11 cellular contexts compared by ENCODE assay signal in genomic region chr16:81553814-81554675, GRCh38.
DNase-seq lines count a peak whose midpoint lies in the region; ATAC-seq and TF ChIP-seq lines count a peak whose summit lies in the region.
"Had no signal": no experiment of that assay in that cellular context is flagged by ENCODE, and none has a peak within 500 bp of the region (broad histone marks: within the 10 kb centered on the region; RNA-seq: fewer than 3 reads in every experiment).

No MANE protein-coding gene starts in this region.

- no peak overlapping the region for H2AFZ ChIP-seq in neural progenitor cell (replicated peaks)

- H3K4me1 Mint-ChIP-seq in CD4-positive, CD25-positive, alpha-beta regulatory T cell: peaks cover 0 to 50% (median 15%) of the 10 kb centered on the region in 4 donors
- H3K4me1 Mint-ChIP-seq in neural progenitor cell: peaks cover 26% of the 10 kb centered on the region

- H3K9ac ChIP-seq in endocrine pancreas (ENCODE audit: control insufficient read depth, insufficient read depth, low read length) (no peak overlapping the region), neural progenitor cell (no peak overlapping the region)

- no peak overlapping the region for H3K27ac ChIP-seq in CD4-positive, CD25-positive, alpha-beta regulatory T cell (ENCODE audit: insufficient read depth, low read length, poor library complexity, severe bottlenecking)
- H3K27ac ChIP-seq in neural progenitor cell: peak overlapping the region; percentile 76

- H3K9me3 Mint-ChIP-seq in CD4-positive, CD25-positive, alpha-beta regulatory T cell: no peaks in the 10 kb centered on the region
- peaks cover 16% of the 10 kb centered on the region for H3K9me3 Mint-ChIP-seq in neural progenitor cell
- H3K9me3 Mint-ChIP-seq: CD4-positive, alpha-beta memory T cell had no signal

- peak; percentile 49 to 64 for ATAC-seq in CD4-positive, CD25-positive, alpha-beta regulatory T cell (ENCODE audit: low read depth in 2 of 2)

- peaks cover 72% of the 10 kb centered on the region for H4K20me1 ChIP-seq in neural progenitor cell (ENCODE audit: low read depth)

- H3K36me3 Mint-ChIP-seq in CD4-positive, CD25-positive, alpha-beta regulatory T cell: peaks cover 19% of the 10 kb centered on the region
- H3K36me3 Mint-ChIP-seq in neural progenitor cell: peaks cover 11% of the 10 kb centered on the region

- DNase-seq in CD4-positive, CD25-positive, alpha-beta regulatory T cell: peak in 1 of 3 donors; percentile 58
- DNase-seq in NCI-H345 (lab: John Stamatoyannopoulos, UW): peak; percentile 21
- DNase-seq in neural progenitor cell (ENCODE audit: low spot score): no peak
- DNase-seq in NCI-H524 treated with DMSO at 0.1 percent for 48 hours (lab: John Stamatoyannopoulos, UW): no peak
- DNase-seq in activated CD4-positive, alpha-beta T cell treated with anti-CD3 and anti-CD28 coated beads, Interleukin-2, amount 50 U/mL, for 1 hour: no peak
- no peak for DNase-seq in NK-92 treated with Interleukin-12 subunit alpha and Interleukin-12 subunit beta, amount 100 ng/mL, for 24 hours (lab: John Stamatoyannopoulos, UW)
- no peak for DNase-seq in stimulated activated naive CD4-positive, alpha-beta T cell treated with Interleukin-2 at 50 U/mL for 16 hours (lab: John Stamatoyannopoulos, UW)
- DNase-seq: CD4-positive, alpha-beta memory T cell; cerebellar nuclear complex; occipital lobe had no signal

- H3F3A ChIP-seq in neural progenitor cell (ENCODE audit: low read depth): peaks cover 5% of the 10 kb centered on the region

- H3K27me3 ChIP-seq in CD4-positive, CD25-positive, alpha-beta regulatory T cell (ENCODE audit: control insufficient read depth, insufficient read depth, low read length): no peaks in the 10 kb centered on the region
- no peaks in the 10 kb centered on the region for H3K27me3 ChIP-seq in endocrine pancreas (ENCODE audit: control insufficient read depth, insufficient read depth, low read length)
- no peaks in the 10 kb centered on the region for H3K27me3 ChIP-seq in neural progenitor cell

- H3K4me2 ChIP-seq in neural progenitor cell: no peak overlapping the region

- no peak overlapping the region for H3K4me3 ChIP-seq in CD4-positive, CD25-positive, alpha-beta regulatory T cell (ENCODE audit: low read depth, low read length)
- peak overlapping the region; percentile 19 for H3K4me3 ChIP-seq in endocrine pancreas (ENCODE audit: control insufficient read depth, insufficient read depth, low read length)
- no peak overlapping the region for H3K4me3 ChIP-seq in neural progenitor cell

- peaks cover 63% of the 10 kb centered on the region for H3K79me2 ChIP-seq in neural progenitor cell (ENCODE audit: low read depth)

- no peak for TF ChIP-seq CTCF in neural progenitor cell (IDR thresholded peaks at IDR 0.05)

- H3K27ac Mint-ChIP-seq in CD4-positive, CD25-positive, alpha-beta regulatory T cell: peak overlapping the region; percentile 46 to 66 (median 49)
- peak overlapping the region; percentile 83 for H3K27ac Mint-ChIP-seq in neural progenitor cell

- peaks cover 4% of the 10 kb centered on the region for H3K27me3 Mint-ChIP-seq in CD4-positive, CD25-positive, alpha-beta regulatory T cell
- peaks cover 16% of the 10 kb centered on the region for H3K27me3 Mint-ChIP-seq in neural progenitor cell (ENCODE audit: insufficient read depth, low read depth)
- H3K27me3 Mint-ChIP-seq: CD4-positive, alpha-beta memory T cell had no signal

- H3K9me3 ChIP-seq in CD4-positive, CD25-positive, alpha-beta regulatory T cell (ENCODE audit: control insufficient read depth in 2 of 2, low read length in 2 of 2): no peaks in the 10 kb centered on the region
- H3K9me3 ChIP-seq in endocrine pancreas (ENCODE audit: control insufficient read depth, low read length): no peaks in the 10 kb centered on the region
- H3K9me3 ChIP-seq in neural progenitor cell (ENCODE audit: low read depth): no peaks in the 10 kb centered on the region

- no peaks in the 10 kb centered on the region for H3K36me3 ChIP-seq in CD4-positive, CD25-positive, alpha-beta regulatory T cell (ENCODE audit: control insufficient read depth, insufficient read depth, low read length)
- no peaks in the 10 kb centered on the region for H3K36me3 ChIP-seq in endocrine pancreas (ENCODE audit: control insufficient read depth, insufficient read depth, low read length)
- no peaks in the 10 kb centered on the region for H3K36me3 ChIP-seq in neural progenitor cell

- peaks cover 6% of the 10 kb centered on the region for H3K4me1 ChIP-seq in CD4-positive, CD25-positive, alpha-beta regulatory T cell (ENCODE audit: control insufficient read depth, insufficient read depth, low read length, poor library complexity, severe bottlenecking)
- H3K4me1 ChIP-seq in endocrine pancreas (ENCODE audit: control insufficient read depth, insufficient read depth, low read length) (no peaks in the 10 kb centered on the region), neural progenitor cell (peaks cover 16% of the 10 kb centered on the region)

- H3K4me3 Mint-ChIP-seq in CD4-positive, CD25-positive, alpha-beta regulatory T cell: peak overlapping the region in 1 of 4 donors; percentile 50
- H3K4me3 Mint-ChIP-seq in neural progenitor cell: no peak overlapping the region
